ENCODE assay signal across 25 cellular contexts in the genomic region with DNA sequence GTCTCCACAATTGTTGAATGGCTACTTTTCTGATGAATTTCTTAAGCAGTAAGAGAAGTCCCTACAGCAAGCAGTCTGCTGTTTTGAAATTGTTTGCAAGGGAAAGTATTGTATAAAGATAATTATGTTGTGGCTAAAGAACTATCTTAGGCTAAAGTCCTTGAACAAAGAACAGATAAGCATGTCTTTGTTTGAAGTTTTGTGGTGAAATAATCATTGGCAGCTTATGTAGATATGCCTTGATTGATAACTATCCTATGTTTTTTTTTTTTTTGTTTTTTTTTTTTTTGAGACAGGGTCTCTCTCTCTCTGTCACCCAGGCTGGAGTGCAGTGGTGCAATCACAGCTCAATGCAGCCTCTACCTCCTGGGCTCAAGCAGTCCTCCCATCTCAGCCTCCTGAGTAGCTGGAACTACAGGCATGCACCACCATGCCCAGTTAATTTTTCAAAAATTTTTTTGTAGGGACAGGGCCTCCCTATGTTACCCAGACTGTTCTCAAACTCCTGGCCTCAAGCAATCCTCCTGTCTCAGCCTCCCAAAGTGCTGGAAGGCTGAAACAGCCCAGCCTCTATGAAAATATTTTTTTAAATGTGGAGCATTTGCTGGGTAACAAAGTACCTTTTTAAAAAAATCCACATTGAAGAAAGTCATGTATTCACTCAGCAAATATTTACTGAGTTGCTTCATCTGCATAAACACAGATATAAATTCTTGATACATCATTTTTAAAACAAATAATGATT.
"Had no signal": no experiment of that assay in that cellular context is flagged by ENCODE, and none has a peak within 500 bp of the region (broad histone marks: within the 10 kb centered on the region; RNA-seq: fewer than 3 reads in every experiment).

No MANE protein-coding gene starts in this region.

- H3K27ac ChIP-seq: colonic mucosa, dorsolateral prefrontal cortex, hepatocyte, left lung, right atrium auricular region, upper lobe of right lung, VCaP had no signal

- H3K4me3 ChIP-seq: colonic mucosa, dorsolateral prefrontal cortex, hepatocyte, left lung, lung, right atrium auricular region, upper lobe of right lung had no signal

- H3K27me3 ChIP-seq: colonic mucosa, hepatocyte, right atrium auricular region had no signal

- DNase-seq: activated CD4-positive, alpha-beta memory T cell treated with anti-CD3 and anti-CD28 coated beads, Interleukin-2, amount 10 ng/mL, durations not matched to agents 7 days and 5 days; activated CD4-positive, alpha-beta T cell treated with anti-CD3 and anti-CD28 coated beads, Interleukin-2, amount 10 ng/mL, durations not matched to agents 24 days and 14 days; activated effector memory CD4-positive, alpha-beta T cell treated with Interleukin-2 at 50 U/mL for 16 hours; activated naive CD4-positive, alpha-beta T cell treated with anti-CD3 and anti-CD28 coated beads, Interleukin-2, amount 10 ng/mL, durations not matched to agents 7 days and 5 days; activated naive CD8-positive, alpha-beta T cell treated with anti-CD3 and anti-CD28 coated beads, Interleukin-2, amount 50 U/mL, for 24 hours; activated T-cell treated with anti-CD3 and anti-CD28 coated beads, Interleukin-2, amount 50 U/mL, for 72 hours; colonic mucosa; dorsolateral prefrontal cortex; glutamatergic neuron; immature natural killer cell; left lung; naive thymus-derived CD8-positive, alpha-beta T cell; stimulated activated CD4-positive, alpha-beta T cell treated with anti-CD3 and anti-CD28 coated beads, Interleukin-12 subunit alpha, Interleukin-12 subunit beta, amount 100 ng/mL, for 4 hours; stimulated activated CD4-positive, alpha-beta T cell treated with anti-CD3 and anti-CD28 coated beads, Interleukin-4, amount 100 ng/mL, for 4 hours; stimulated activated naive CD8-positive, alpha-beta T cell treated with anti-CD3 and anti-CD28 coated beads, Interleukin-15, Interleukin-2, amounts not matched to agents 100 U/mL and 50 U/mL, for 24 hours; T-cell; upper lobe of right lung had no signal

- FAIRE-seq: frontal cortex had no signal

- H2AFZ ChIP-seq: hepatocyte had no signal

- ATAC-seq: activated CD4-positive, CD25-positive, alpha-beta regulatory T cell treated with anti-CD3 and anti-CD28 coated beads, Interleukin-2, amount 50 U/mL, for 24 hours; activated naive CD8-positive, alpha-beta T cell treated with anti-CD3 and anti-CD28 coated beads, Interleukin-2, amount 50 U/mL, for 24 hours; naive thymus-derived CD8-positive, alpha-beta T cell; stimulated activated naive CD8-positive, alpha-beta T cell treated with anti-CD3 and anti-CD28 coated beads, Interleukin-15, Interleukin-2, amounts not matched to agents 100 U/mL and 50 U/mL, for 24 hours; T-cell; upper lobe of right lung had no signal

- H3K4me3 Mint-ChIP-seq: activated CD4-positive, alpha-beta memory T cell treated with anti-CD3 and anti-CD28 coated beads, Interleukin-2, amount 10 ng/mL, durations not matched to agents 7 days and 5 days; activated CD4-positive, alpha-beta T cell treated with anti-CD3 and anti-CD28 coated beads, Interleukin-2, amount 10 ng/mL, durations not matched to agents 24 days and 14 days; activated naive CD4-positive, alpha-beta T cell treated with anti-CD3 and anti-CD28 coated beads, Interleukin-2, amount 10 ng/mL, durations not matched to agents 7 days and 5 days; activated naive CD8-positive, alpha-beta T cell treated with anti-CD3 and anti-CD28 coated beads, Interleukin-2, amount 50 U/mL, for 24 hours; activated T-cell treated with anti-CD3 and anti-CD28 coated beads, Interleukin-2, amount 50 U/mL, for 72 hours; immature natural killer cell; naive thymus-derived CD8-positive, alpha-beta T cell; T-cell; T-helper 2 cell treated with Interferon-gamma antibody and Interleukin-4, amounts not matched to agents 5 μg/mL and 100 μg/mL, for 36 hours had no signal

- H3K4me1 Mint-ChIP-seq: activated CD4-positive, alpha-beta memory T cell treated with anti-CD3 and anti-CD28 coated beads, Interleukin-2, amount 10 ng/mL, durations not matched to agents 7 days and 5 days; activated CD4-positive, alpha-beta T cell treated with anti-CD3 and anti-CD28 coated beads, Interleukin-2, amount 10 ng/mL, durations not matched to agents 24 days and 14 days; activated naive CD4-positive, alpha-beta T cell treated with anti-CD3 and anti-CD28 coated beads, Interleukin-2, amount 10 ng/mL, durations not matched to agents 7 days and 5 days; immature natural killer cell; T-cell had no signal

- H3K27ac Mint-ChIP-seq: activated CD4-positive, alpha-beta memory T cell treated with anti-CD3 and anti-CD28 coated beads, Interleukin-2, amount 10 ng/mL, durations not matched to agents 7 days and 5 days; activated CD4-positive, alpha-beta T cell treated with anti-CD3 and anti-CD28 coated beads, Interleukin-2, amount 10 ng/mL, durations not matched to agents 24 days and 14 days; activated naive CD4-positive, alpha-beta T cell treated with anti-CD3 and anti-CD28 coated beads, Interleukin-2, amount 10 ng/mL, durations not matched to agents 7 days and 5 days; activated naive CD8-positive, alpha-beta T cell treated with anti-CD3 and anti-CD28 coated beads, Interleukin-2, amount 50 U/mL, for 24 hours; activated T-cell treated with anti-CD3 and anti-CD28 coated beads, Interleukin-2, amount 50 U/mL, for 72 hours; immature natural killer cell; naive thymus-derived CD8-positive, alpha-beta T cell; progenitor cell of endocrine pancreas; T-cell; T-helper 2 cell treated with Interferon-gamma antibody and Interleukin-4, amounts not matched to agents 5 μg/mL and 100 μg/mL, for 36 hours had no signal

- H3K9me3 Mint-ChIP-seq: activated CD4-positive, alpha-beta memory T cell treated with anti-CD3 and anti-CD28 coated beads, Interleukin-2, amount 10 ng/mL, durations not matched to agents 7 days and 5 days; activated CD4-positive, alpha-beta T cell treated with anti-CD3 and anti-CD28 coated beads, Interleukin-2, amount 10 ng/mL, durations not matched to agents 24 days and 14 days; activated naive CD4-positive, alpha-beta T cell treated with anti-CD3 and anti-CD28 coated beads, Interleukin-2, amount 10 ng/mL, durations not matched to agents 7 days and 5 days; activated naive CD8-positive, alpha-beta T cell treated with anti-CD3 and anti-CD28 coated beads, Interleukin-2, amount 50 U/mL, for 24 hours; activated T-cell treated with anti-CD3 and anti-CD28 coated beads, Interleukin-2, amount 50 U/mL, for 72 hours; immature natural killer cell; naive thymus-derived CD8-positive, alpha-beta T cell; T-cell; T-helper 2 cell treated with Interferon-gamma antibody and Interleukin-4, amounts not matched to agents 5 μg/mL and 100 μg/mL, for 36 hours had no signal

- H3K79me2 ChIP-seq: hepatocyte had no signal

- H3K36me3 ChIP-seq: colonic mucosa, left lung, right atrium auricular region, upper lobe of right lung had no signal

- H3K4me1 ChIP-seq: colonic mucosa, left lung, right atrium auricular region, upper lobe of right lung had no signal

- H3K4me2 ChIP-seq: hepatocyte had no signal

- H3K36me3 Mint-ChIP-seq: activated naive CD4-positive, alpha-beta T cell treated with anti-CD3 and anti-CD28 coated beads, Interleukin-2, amount 10 ng/mL, durations not matched to agents 7 days and 5 days; immature natural killer cell; naive thymus-derived CD8-positive, alpha-beta T cell; T-cell had no signal

- H3K9me3 ChIP-seq: colonic mucosa, left lung, right atrium auricular region, upper lobe of right lung had no signal
